Comparison of ENCODE assay signal across 1 cellular context in the genomic region with DNA sequence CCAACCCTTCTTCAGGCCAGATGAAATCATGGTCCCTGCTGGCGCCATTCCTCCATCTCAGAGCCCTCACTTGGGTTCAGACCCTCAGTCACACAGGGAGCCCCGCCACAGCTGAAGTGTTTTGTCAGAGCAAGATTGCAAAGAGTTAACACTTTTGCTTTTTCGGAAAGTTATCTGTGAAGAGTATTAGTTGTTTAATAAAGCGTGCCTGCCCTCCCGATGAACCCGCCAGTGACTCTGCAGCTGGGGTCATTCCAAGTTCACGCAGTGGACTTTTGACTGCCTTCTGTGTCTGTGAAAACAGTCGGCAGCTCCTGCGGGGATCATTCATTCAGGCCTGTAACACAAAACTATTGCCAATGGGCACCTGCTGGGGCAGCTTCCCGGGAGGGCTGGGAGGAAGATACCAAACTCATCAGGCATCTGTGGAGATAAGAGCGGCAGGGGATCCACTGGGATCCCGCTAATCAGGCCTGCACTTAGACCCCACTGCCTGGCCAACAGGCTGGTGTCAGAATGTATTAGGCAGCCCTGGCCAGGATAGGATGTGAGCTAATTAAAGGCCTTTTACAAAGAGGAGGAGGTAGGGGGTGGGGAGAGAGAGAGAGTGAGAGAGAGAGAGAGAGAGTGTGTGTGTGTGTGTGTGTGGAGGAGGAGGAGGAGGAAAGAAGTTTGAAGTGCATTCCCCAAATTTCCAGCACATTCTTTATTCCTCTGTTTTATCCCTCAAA.
TF ChIP-seq lines count a peak whose summit lies in the region.

No MANE protein-coding gene starts in this region.

TF ChIP-seq in HepG2, 621 proteins besides CTCF, POLR2A, EP300 and RAD21 (continued from another document):
- TF ChIP-seq, protein P1, sequence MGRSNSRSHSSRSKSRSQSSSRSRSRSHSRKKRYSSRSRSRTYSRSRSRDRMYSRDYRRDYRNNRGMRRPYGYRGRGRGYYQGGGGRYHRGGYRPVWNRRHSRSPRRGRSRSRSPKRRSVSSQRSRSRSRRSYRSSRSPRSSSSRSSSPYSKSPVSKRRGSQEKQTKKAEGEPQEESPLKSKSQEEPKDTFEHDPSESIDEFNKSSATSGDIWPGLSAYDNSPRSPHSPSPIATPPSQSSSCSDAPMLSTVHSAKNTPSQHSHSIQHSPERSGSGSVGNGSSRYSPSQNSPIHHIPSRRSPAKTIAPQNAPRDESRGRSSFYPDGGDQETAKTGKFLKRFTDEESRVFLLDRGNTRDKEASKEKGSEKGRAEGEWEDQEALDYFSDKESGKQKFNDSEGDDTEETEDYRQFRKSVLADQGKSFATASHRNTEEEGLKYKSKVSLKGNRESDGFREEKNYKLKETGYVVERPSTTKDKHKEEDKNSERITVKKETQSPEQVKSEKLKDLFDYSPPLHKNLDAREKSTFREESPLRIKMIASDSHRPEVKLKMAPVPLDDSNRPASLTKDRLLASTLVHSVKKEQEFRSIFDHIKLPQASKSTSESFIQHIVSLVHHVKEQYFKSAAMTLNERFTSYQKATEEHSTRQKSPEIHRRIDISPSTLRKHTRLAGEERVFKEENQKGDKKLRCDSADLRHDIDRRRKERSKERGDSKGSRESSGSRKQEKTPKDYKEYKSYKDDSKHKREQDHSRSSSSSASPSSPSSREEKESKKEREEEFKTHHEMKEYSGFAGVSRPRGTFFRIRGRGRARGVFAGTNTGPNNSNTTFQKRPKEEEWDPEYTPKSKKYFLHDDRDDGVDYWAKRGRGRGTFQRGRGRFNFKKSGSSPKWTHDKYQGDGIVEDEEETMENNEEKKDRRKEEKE (IDR thresholded peaks at IDR 0.05) = no peak
- TF ChIP-seq SRY (CRISPR knock-in tag; IDR thresholded peaks at IDR 0.05) = no peak
- no peak for TF ChIP-seq ZNF432 (CRISPR knock-in tag; IDR thresholded peaks at IDR 0.05; ENCODE audit: borderline replicate concordance)
- TF ChIP-seq HOXA9 (CRISPR knock-in tag; IDR thresholded peaks at IDR 0.05; ENCODE audit: borderline replicate concordance) = no peak
- TF ChIP-seq ZNF121 (CRISPR knock-in tag; IDR thresholded peaks at IDR 0.05) = peak; percentile 96
